18 cellular contexts compared by ENCODE assay signal in the genomic region with DNA sequence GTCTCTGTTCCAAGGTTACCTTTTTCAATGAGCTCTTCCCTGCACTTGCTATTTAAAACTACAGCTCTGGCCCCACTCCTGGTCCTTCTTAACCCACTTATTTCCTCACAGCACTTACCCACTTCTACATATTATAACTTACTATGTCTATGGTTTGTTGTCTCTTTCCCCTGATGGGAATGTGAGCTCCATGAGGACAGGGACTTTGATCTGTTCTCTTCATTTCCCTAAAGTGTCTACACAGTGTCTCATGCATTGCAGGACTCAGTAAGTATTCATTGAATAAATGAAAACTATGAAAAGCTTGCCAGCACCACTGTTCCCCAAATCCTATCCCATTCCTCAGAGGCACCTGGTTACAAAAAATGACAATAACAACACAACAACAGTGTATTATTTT.
"Had no signal": no experiment of that assay in that cellular context is flagged by ENCODE, and none has a peak within 500 bp of the region (broad histone marks: within the 10 kb centered on the region; RNA-seq: fewer than 3 reads in every experiment).

No MANE protein-coding gene starts in this region.

- H3K9me3 Mint-ChIP-seq: effector memory CD8-positive, alpha-beta T cell had no signal

- H3K4me3 Mint-ChIP-seq: activated T-helper 1 cell treated with anti-CD3 and anti-CD28 coated beads, Interleukin-12 subunit alpha, Interleukin-12 subunit beta, Interleukin-2, Interleukin-4 antibody, amounts not matched to agents 30 ng/mL and 10 ng/mL and 1 ng/mL, durations not matched to agents 14 hours and 24 hours and 36 hours; brain; effector memory CD8-positive, alpha-beta T cell; naive thymus-derived CD4-positive, alpha-beta T cell had no signal

- H3K27me3 Mint-ChIP-seq: brain; effector memory CD8-positive, alpha-beta T cell had no signal

- H3K27me3 ChIP-seq: spleen, upper lobe of right lung had no signal

- H3K4me1 ChIP-seq: upper lobe of right lung had no signal

- H3K9me3 ChIP-seq: spleen, upper lobe of right lung had no signal

- H3K27ac Mint-ChIP-seq: activated T-helper 1 cell treated with anti-CD3 and anti-CD28 coated beads, Interleukin-12 subunit alpha, Interleukin-12 subunit beta, Interleukin-2, Interleukin-4 antibody, amounts not matched to agents 30 ng/mL and 10 ng/mL and 1 ng/mL, durations not matched to agents 14 hours and 24 hours and 36 hours; brain had no signal

- ATAC-seq: effector memory CD8-positive, alpha-beta T cell; naive thymus-derived CD4-positive, alpha-beta T cell; upper lobe of right lung had no signal

- H3K27ac ChIP-seq: upper lobe of right lung, VCaP had no signal

- H3K36me3 ChIP-seq: spleen, upper lobe of right lung had no signal

- H3K4me3 ChIP-seq: spleen, upper lobe of right lung had no signal

- H3K4me1 Mint-ChIP-seq: brain had no signal

- DNase-seq: activated CD4-positive, alpha-beta T cell treated with anti-CD3 and anti-CD28 coated beads, Interleukin-2, amount 50 U/mL, for 4 hours; activated naive CD4-positive, alpha-beta T cell; anterior cingulate cortex; caudate nucleus; effector memory CD8-positive, alpha-beta T cell; hypothalamus; islet precursor cell; mammary epithelial cell; naive thymus-derived CD4-positive, alpha-beta T cell; spleen; stimulated activated CD4-positive, alpha-beta T cell treated with anti-CD3 and anti-CD28 coated beads, Interleukin-4, amount 100 ng/mL, for 4 hours; stimulated activated naive CD4-positive, alpha-beta T cell; SW 1271; T-helper 2 cell; upper lobe of right lung had no signal
